In the genomic region with DNA sequence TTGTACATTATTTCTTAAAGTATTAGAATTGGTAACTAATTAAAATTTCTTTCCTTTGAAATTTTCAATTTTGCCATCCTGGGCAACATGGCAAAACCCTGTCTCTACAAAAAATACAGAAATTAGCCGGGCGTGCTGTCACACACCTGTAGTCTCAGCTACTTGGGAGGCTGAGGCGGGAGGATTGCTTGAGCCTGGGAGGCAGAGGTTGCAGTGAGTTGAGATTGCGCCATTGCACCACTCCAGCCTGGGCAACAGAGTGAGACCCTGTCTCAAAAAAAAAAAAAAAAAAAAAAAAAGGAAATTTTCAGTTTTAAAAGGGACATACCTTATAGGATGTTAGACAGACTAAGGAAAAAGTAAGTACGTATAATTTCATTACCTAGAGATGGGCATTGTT, we compare ENCODE assay signal across 4 cellular contexts.
TF ChIP-seq lines count a peak whose summit lies in the region.

No MANE protein-coding gene starts in this region.

TF ChIP-seq in WTC11, 78 proteins besides CTCF, POLR2A, EP300 and RAD21:
- TF ChIP-seq ZNF121 (CRISPR knock-in tag; IDR thresholded peaks at IDR 0.05), result 0 out of 2 replicates have a peak, but pooled peaks have one; percentile 58

TF ChIP-seq in K562, 482 proteins besides CTCF, POLR2A, EP300 and RAD21:
- peak; percentile 28; the same call in 1 of the 2 replicates for TF ChIP-seq ZNF121 (CRISPR knock-in tag; conservative IDR thresholded peaks at IDR 0.05)
TF ChIP-seq in K562: peak in this region for 1; not testable (repeated sequence) for 481.

TF ChIP-seq in H1, 55 proteins besides CTCF, POLR2A, EP300 and RAD21:
- TF ChIP-seq CEBPB (IDR thresholded peaks at IDR 0.05; ENCODE audit: low read depth, low read length), result 0 out of 2 replicates have a peak, but pooled peaks have one; percentile 5
TF ChIP-seq in H1: peak in this region for 1; not testable (repeated sequence) for 54.

TF ChIP-seq in HepG2, 621 proteins besides CTCF, POLR2A, EP300 and RAD21:
- TF ChIP-seq, protein P1, sequence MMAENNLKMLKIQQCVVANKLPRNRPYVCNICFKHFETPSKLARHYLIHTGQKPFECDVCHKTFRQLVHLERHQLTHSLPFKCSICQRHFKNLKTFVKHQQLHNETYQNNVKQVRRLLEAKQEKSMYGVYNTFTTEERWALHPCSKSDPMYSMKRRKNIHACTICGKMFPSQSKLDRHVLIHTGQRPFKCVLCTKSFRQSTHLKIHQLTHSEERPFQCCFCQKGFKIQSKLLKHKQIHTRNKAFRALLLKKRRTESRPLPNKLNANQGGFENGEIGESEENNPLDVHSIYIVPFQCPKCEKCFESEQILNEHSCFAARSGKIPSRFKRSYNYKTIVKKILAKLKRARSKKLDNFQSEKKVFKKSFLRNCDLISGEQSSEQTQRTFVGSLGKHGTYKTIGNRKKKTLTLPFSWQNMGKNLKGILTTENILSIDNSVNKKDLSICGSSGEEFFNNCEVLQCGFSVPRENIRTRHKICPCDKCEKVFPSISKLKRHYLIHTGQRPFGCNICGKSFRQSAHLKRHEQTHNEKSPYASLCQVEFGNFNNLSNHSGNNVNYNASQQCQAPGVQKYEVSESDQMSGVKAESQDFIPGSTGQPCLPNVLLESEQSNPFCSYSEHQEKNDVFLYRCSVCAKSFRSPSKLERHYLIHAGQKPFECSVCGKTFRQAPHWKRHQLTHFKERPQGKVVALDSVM (CRISPR knock-in tag; IDR thresholded peaks at IDR 0.05), result peak; percentile 61; the same call in 1 of the 2 replicates
- TF ChIP-seq CEBPG (CRISPR knock-in tag; IDR thresholded peaks at IDR 0.05), result 0 out of 2 replicates have a peak, but pooled peaks have one; percentile 8
- peak; percentile 79 for TF ChIP-seq ZNF121 (CRISPR knock-in tag; IDR thresholded peaks at IDR 0.05)
